10 cellular contexts compared by ENCODE assay signal in the genomic region with DNA sequence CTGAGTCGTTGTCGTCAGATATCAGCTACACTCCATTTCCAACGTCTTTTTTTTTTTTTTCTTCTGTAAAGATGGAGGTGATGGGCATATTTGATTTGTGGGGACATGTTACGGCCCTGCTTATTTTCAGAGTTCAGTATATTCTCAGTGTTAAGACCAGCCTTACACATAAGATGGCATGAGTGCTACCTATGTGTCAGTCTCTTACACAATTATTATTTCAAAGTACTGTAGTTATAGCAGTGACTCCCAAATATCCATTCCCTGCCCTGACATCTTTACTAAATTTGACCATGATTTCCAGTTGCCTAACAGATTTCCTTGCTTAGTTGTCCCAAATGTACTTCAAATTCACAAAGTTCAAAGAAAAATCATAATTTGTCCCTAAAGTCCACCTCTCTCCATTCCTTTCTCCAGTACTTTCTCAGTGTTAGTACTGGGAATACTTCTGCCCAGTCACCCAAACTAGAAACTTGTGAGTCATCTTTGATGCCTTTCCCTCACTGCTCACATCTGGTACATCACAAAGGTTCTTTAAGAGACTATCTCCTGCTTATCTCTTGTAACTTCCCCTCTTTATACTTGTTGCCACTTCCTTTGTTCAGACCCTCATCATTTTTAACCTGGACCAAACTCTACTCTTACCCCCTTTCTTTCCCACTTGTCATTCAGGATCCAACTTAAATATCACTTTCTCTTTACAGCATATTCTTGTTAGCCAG.
DNase-seq lines count a peak whose midpoint lies in the region; TF ChIP-seq lines count a peak whose summit lies in the region.
"Had no signal": no experiment of that assay in that cellular context is flagged by ENCODE, and none has a peak within 500 bp of the region (broad histone marks: within the 10 kb centered on the region; RNA-seq: fewer than 3 reads in every experiment).

No MANE protein-coding gene starts in this region.

- H3K4me1 ChIP-seq in smooth muscle cell (ENCODE audit: low read depth): no peaks in the 10 kb centered on the region

- H3K9ac ChIP-seq in smooth muscle cell (ENCODE audit: low read depth): no peak overlapping the region

- no peak overlapping the region for H3K4me3 Mint-ChIP-seq in activated CD4-positive, alpha-beta T cell treated with anti-CD3 and anti-CD28 coated beads, Interleukin-2, amount 10 ng/mL, durations not matched to agents 24 days and 14 days
- no peak overlapping the region for H3K4me3 Mint-ChIP-seq in endothelial cell (ENCODE audit: unreplicated experiment)
- H3K4me3 Mint-ChIP-seq: central memory CD8-positive, alpha-beta T cell had no signal

- no peaks in the 10 kb centered on the region for H3K27me3 ChIP-seq in smooth muscle cell (ENCODE audit: low read depth)

- H3K27ac Mint-ChIP-seq in activated CD4-positive, alpha-beta T cell treated with anti-CD3 and anti-CD28 coated beads, Interleukin-2, amount 10 ng/mL, durations not matched to agents 24 days and 14 days: peak overlapping the region; percentile 1
- peak overlapping the region; percentile 12 for H3K27ac Mint-ChIP-seq in endothelial cell (ENCODE audit: unreplicated experiment)

- peaks cover 51% of the 10 kb centered on the region for H3K4me1 Mint-ChIP-seq in activated CD4-positive, alpha-beta T cell treated with anti-CD3 and anti-CD28 coated beads, Interleukin-2, amount 10 ng/mL, durations not matched to agents 24 days and 14 days
- peaks cover 14% of the 10 kb centered on the region for H3K4me1 Mint-ChIP-seq in endothelial cell (ENCODE audit: unreplicated experiment)

- peaks cover 100% of the 10 kb centered on the region for H4K20me1 ChIP-seq in smooth muscle cell (ENCODE audit: low read depth)

- no peak overlapping the region for H2AFZ ChIP-seq in smooth muscle cell (ENCODE audit: low read depth)

- peaks cover 30% of the 10 kb centered on the region for H3K36me3 Mint-ChIP-seq in activated CD4-positive, alpha-beta T cell treated with anti-CD3 and anti-CD28 coated beads, Interleukin-2, amount 10 ng/mL, durations not matched to agents 24 days and 14 days (ENCODE audit: low read depth)
- H3K36me3 Mint-ChIP-seq in endothelial cell (ENCODE audit: low read depth, unreplicated experiment): no peaks in the 10 kb centered on the region

- intact Hi-C loops in activated CD4-positive, alpha-beta T cell treated with anti-CD3 and anti-CD28 coated beads, Interleukin-2, amount 10 ng/mL, durations not matched to agents 24 days and 14 days (cut with micrococcal nuclease): no loop called here

- no peak overlapping the region for H3K27ac ChIP-seq in RWPE1
- peak overlapping the region; percentile 39 for H3K27ac ChIP-seq in smooth muscle cell (ENCODE audit: low read depth)

- H3K79me2 ChIP-seq in smooth muscle cell (ENCODE audit: low read depth): peaks cover 79% of the 10 kb centered on the region

- TF ChIP-seq CTCF in RWPE1 (conservative IDR thresholded peaks at IDR 0.05; ENCODE audit: low read depth) (no peak), endothelial cell (IDR thresholded peaks at IDR 0.05; ENCODE audit: unreplicated experiment) (no peak), smooth muscle cell (IDR thresholded peaks at IDR 0.05; ENCODE audit: borderline replicate concordance, insufficient read depth, poor library complexity, severe bottlenecking) (no peak)

- H3K27me3 Mint-ChIP-seq in activated CD4-positive, alpha-beta T cell treated with anti-CD3 and anti-CD28 coated beads, Interleukin-2, amount 10 ng/mL, durations not matched to agents 24 days and 14 days: no peaks in the 10 kb centered on the region
- H3K27me3 Mint-ChIP-seq in endothelial cell (ENCODE audit: unreplicated experiment): no peaks in the 10 kb centered on the region
- H3K27me3 Mint-ChIP-seq: central memory CD8-positive, alpha-beta T cell had no signal

- POLR2A ChIA-PET in RWPE1 (lab: Yijun Ruan, JAX; ENCODE audit: low non-redundant PET): no interaction called here
- POLR2A ChIA-PET in HEK293T (lab: Yijun Ruan, JAX): no interaction called here

- no peaks in the 10 kb centered on the region for H3F3A ChIP-seq in smooth muscle cell (ENCODE audit: low read depth)

- peak overlapping the region; percentile 32 for H3K4me2 ChIP-seq in smooth muscle cell

- H3K9me3 Mint-ChIP-seq in activated CD4-positive, alpha-beta T cell treated with anti-CD3 and anti-CD28 coated beads, Interleukin-2, amount 10 ng/mL, durations not matched to agents 24 days and 14 days: peaks cover 7% of the 10 kb centered on the region
- no peaks in the 10 kb centered on the region for H3K9me3 Mint-ChIP-seq in endothelial cell (ENCODE audit: unreplicated experiment)
- H3K9me3 Mint-ChIP-seq: central memory CD8-positive, alpha-beta T cell had no signal

- H3K9me3 ChIP-seq in smooth muscle cell (replicated peaks; ENCODE audit: low read depth): no peaks in the 10 kb centered on the region

- no peak overlapping the region for H3K4me3 ChIP-seq in smooth muscle cell

- no peaks in the 10 kb centered on the region for H3K36me3 ChIP-seq in smooth muscle cell (ENCODE audit: low read depth)

- CTCF ChIA-PET in RWPE1 (lab: Yijun Ruan, JAX) (no interaction called here), HEK293T (lab: Yijun Ruan, JAX) (no interaction called here)

- 82% methylated on average over 4 of the region's 4 CpGs for WGBS in smooth muscle cell (ENCODE audit: low lambda C conversion rate)

- DNase-seq in activated CD4-positive, alpha-beta T cell treated with anti-CD3 and anti-CD28 coated beads, Interleukin-2, amount 10 ng/mL, durations not matched to agents 24 days and 14 days: no peak
- no peak for DNase-seq in activated CD4-positive, alpha-beta T cell treated with anti-CD3 and anti-CD28 coated beads for 4 hours
- peak; percentile 36 for DNase-seq in RWPE1 (ENCODE audit: low spot score)
- DNase-seq in endothelial cell (ENCODE audit: low spot score): no peak
- DNase-seq in smooth muscle cell (lab: John Stamatoyannopoulos, UW; ENCODE audit: unreplicated experiment): no peak
- no peak for DNase-seq in COLO668 (lab: John Stamatoyannopoulos, UW; ENCODE audit: unreplicated experiment)
- DNase-seq in AML-193 (lab: John Stamatoyannopoulos, UW): no peak
- DNase-seq in HEK293T (ENCODE audit: extremely low spot score): no peak
- DNase-seq: activated CD4-positive, alpha-beta T cell treated with anti-CD3 and anti-CD28 coated beads for 1 hour had no signal

TF ChIP-seq in HEK293T, 16 proteins besides CTCF, POLR2A, EP300 and RAD21:
- TF ChIP-seq NFRKB (IDR thresholded peaks at IDR 0.05) (no peak), ELF4 (IDR thresholded peaks at IDR 0.05) (no peak), L3MBTL2 (conservative IDR thresholded peaks at IDR 0.05) (no peak), FOXK2 (IDR thresholded peaks at IDR 0.05) (no peak), ARNT (IDR thresholded peaks at IDR 0.05) (no peak), TARDBP (IDR thresholded peaks at IDR 0.05) (no peak), HDGF (IDR thresholded peaks at IDR 0.05; ENCODE audit: borderline replicate concordance) (no peak), FOXM1 (IDR thresholded peaks at IDR 0.05; ENCODE audit: borderline replicate concordance) (no peak), SP1 (IDR thresholded peaks at IDR 0.05) (no peak), BHLHE40 (IDR thresholded peaks at IDR 0.05; ENCODE audit: borderline replicate concordance) (no peak), FOXA1 (IDR thresholded peaks at IDR 0.05) (no peak), LEF1 (IDR thresholded peaks at IDR 0.05; ENCODE audit: borderline replicate concordance) (no peak), CTBP1 (IDR thresholded peaks at IDR 0.05; ENCODE audit: borderline replicate concordance) (no peak), SUZ12 (IDR thresholded peaks at IDR 0.05) (no peak), ZNF384 (IDR thresholded peaks at IDR 0.05) (no peak)
- TF ChIP-seq, protein P1, sequence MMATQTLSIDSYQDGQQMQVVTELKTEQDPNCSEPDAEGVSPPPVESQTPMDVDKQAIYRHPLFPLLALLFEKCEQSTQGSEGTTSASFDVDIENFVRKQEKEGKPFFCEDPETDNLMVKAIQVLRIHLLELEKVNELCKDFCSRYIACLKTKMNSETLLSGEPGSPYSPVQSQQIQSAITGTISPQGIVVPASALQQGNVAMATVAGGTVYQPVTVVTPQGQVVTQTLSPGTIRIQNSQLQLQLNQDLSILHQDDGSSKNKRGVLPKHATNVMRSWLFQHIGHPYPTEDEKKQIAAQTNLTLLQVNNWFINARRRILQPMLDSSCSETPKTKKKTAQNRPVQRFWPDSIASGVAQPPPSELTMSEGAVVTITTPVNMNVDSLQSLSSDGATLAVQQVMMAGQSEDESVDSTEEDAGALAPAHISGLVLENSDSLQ (IDR thresholded peaks at IDR 0.05): no peak
TF ChIP-seq in HEK293T: peak in this region for 0.
